In the genomic region with DNA sequence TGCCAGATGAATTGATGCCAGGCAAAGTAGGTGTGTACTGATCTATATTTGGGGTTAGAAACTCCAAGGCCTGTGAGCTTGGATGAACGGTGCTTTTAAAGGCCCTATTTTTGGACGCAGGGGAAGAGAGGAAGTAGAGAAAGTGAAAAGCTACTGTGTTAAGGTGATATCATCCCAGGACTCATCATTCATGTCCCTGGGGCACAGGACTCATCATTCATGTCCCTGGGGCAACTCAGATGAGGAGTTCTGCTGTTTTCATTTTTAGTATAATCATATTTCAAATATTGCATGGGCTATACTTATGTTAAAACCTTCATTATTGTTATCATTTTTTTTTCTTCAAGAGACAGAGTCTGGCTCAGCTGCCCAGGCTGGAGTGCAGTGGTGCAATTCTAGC, we compare ENCODE assay signal across 22 cellular contexts.
"Had no signal": no experiment of that assay in that cellular context is flagged by ENCODE, and none has a peak within 500 bp of the region (broad histone marks: within the 10 kb centered on the region; RNA-seq: fewer than 3 reads in every experiment).

No MANE protein-coding gene starts in this region.

- H3K9me3 Mint-ChIP-seq: dendritic cell treated with granulocyte-macrophage colony-stimulating factor and Interleukin-4, amounts not matched to agents 40 ng/mL and 50 ng/mL, for 4 days; nephron progenitor cell; stimulated activated naive B cell treated with anti-CD40 and anti-IgM and Interleukin-4, amounts not matched to agents 10 μg/mL and 1 μg/mL and 100 μg/mL, for 72 hours; stimulated activated naive CD8-positive, alpha-beta T cell treated with anti-CD3 and anti-CD28 coated beads, Interleukin-15, amount 100 ng/mL, for 72 hours had no signal

- H3K36me3 Mint-ChIP-seq: naive thymus-derived CD4-positive, alpha-beta T cell; stimulated activated naive B cell treated with anti-CD40 and anti-IgM and Interleukin-4, amounts not matched to agents 10 μg/mL and 1 μg/mL and 100 μg/mL, for 72 hours had no signal

- H3K36me3 ChIP-seq: neutrophil, tibial nerve, upper lobe of right lung, vagina had no signal

- H3K4me3 Mint-ChIP-seq: dendritic cell treated with granulocyte-macrophage colony-stimulating factor and Interleukin-4, amounts not matched to agents 40 ng/mL and 50 ng/mL, for 4 days; effector memory CD8-positive, alpha-beta T cell; naive thymus-derived CD4-positive, alpha-beta T cell; nephron progenitor cell; stimulated activated naive B cell treated with anti-CD40 and anti-IgM and Interleukin-4, amounts not matched to agents 10 μg/mL and 1 μg/mL and 100 μg/mL, for 72 hours; stimulated activated naive CD8-positive, alpha-beta T cell treated with anti-CD3 and anti-CD28 coated beads, Interleukin-15, amount 100 ng/mL, for 72 hours had no signal

- FAIRE-seq: islet of Langerhans had no signal

- H3K9me3 ChIP-seq: neutrophil, psoas muscle, testis, tibial nerve, upper lobe of right lung, vagina had no signal

- H3K4me3 ChIP-seq: psoas muscle, skin epidermis, testis, tibial nerve, upper lobe of right lung, vagina had no signal

- H3K27ac ChIP-seq: neutrophil, psoas muscle, skin epidermis, testis, tibial nerve, upper lobe of right lung, vagina had no signal

- H3K27me3 ChIP-seq: neutrophil, testis, tibial nerve, upper lobe of right lung, vagina had no signal

- H3K4me1 Mint-ChIP-seq: naive thymus-derived CD4-positive, alpha-beta T cell; nephron progenitor cell; stimulated activated naive B cell treated with anti-CD40 and anti-IgM and Interleukin-4, amounts not matched to agents 10 μg/mL and 1 μg/mL and 100 μg/mL, for 72 hours; stimulated activated naive CD8-positive, alpha-beta T cell treated with anti-CD3 and anti-CD28 coated beads, Interleukin-15, amount 100 ng/mL, for 72 hours had no signal

- DNase-seq: effector memory CD8-positive, alpha-beta T cell; foreskin melanocyte; head of caudate nucleus; hippocampal formation; kidney glomerular epithelial cell; naive thymus-derived CD4-positive, alpha-beta T cell; nephron progenitor cell; psoas muscle; retina; stimulated activated CD4-positive, alpha-beta T cell treated with anti-CD3 and anti-CD28 coated beads, Interleukin-2, amount 100 ng/mL, for 24 hours; stimulated activated CD4-positive, alpha-beta T cell treated with anti-CD3 and anti-CD28 coated beads, Interleukin-4, amount 100 ng/mL, for 4 hours; stimulated activated naive B cell treated with anti-CD40 and anti-IgM and Interleukin-4, amounts not matched to agents 10 μg/mL and 1 μg/mL and 100 μg/mL, for 72 hours; stimulated activated naive CD8-positive, alpha-beta T cell treated with anti-CD3 and anti-CD28 coated beads, Interleukin-15, amount 100 ng/mL, for 72 hours; testis; upper lobe of right lung had no signal

- ATAC-seq: effector memory CD8-positive, alpha-beta T cell; naive thymus-derived CD4-positive, alpha-beta T cell; psoas muscle; sciatic nerve; stimulated activated naive B cell treated with anti-CD40 and anti-IgM and Interleukin-4, amounts not matched to agents 10 μg/mL and 1 μg/mL and 100 μg/mL, for 72 hours; stimulated activated naive CD8-positive, alpha-beta T cell treated with anti-CD3 and anti-CD28 coated beads, Interleukin-15, amount 100 ng/mL, for 72 hours; upper lobe of right lung had no signal

- H3K4me1 ChIP-seq: psoas muscle, testis, upper lobe of right lung, vagina had no signal

- H3K27ac Mint-ChIP-seq: dendritic cell treated with granulocyte-macrophage colony-stimulating factor and Interleukin-4, amounts not matched to agents 40 ng/mL and 50 ng/mL, for 4 days; effector memory CD8-positive, alpha-beta T cell; naive thymus-derived CD4-positive, alpha-beta T cell; nephron progenitor cell; stimulated activated naive B cell treated with anti-CD40 and anti-IgM and Interleukin-4, amounts not matched to agents 10 μg/mL and 1 μg/mL and 100 μg/mL, for 72 hours; stimulated activated naive CD8-positive, alpha-beta T cell treated with anti-CD3 and anti-CD28 coated beads, Interleukin-15, amount 100 ng/mL, for 72 hours had no signal

- H3K27me3 Mint-ChIP-seq: dendritic cell treated with granulocyte-macrophage colony-stimulating factor and Interleukin-4, amounts not matched to agents 40 ng/mL and 50 ng/mL, for 4 days; effector memory CD8-positive, alpha-beta T cell; naive thymus-derived CD4-positive, alpha-beta T cell; stimulated activated naive B cell treated with anti-CD40 and anti-IgM and Interleukin-4, amounts not matched to agents 10 μg/mL and 1 μg/mL and 100 μg/mL, for 72 hours; stimulated activated naive CD8-positive, alpha-beta T cell treated with anti-CD3 and anti-CD28 coated beads, Interleukin-15, amount 100 ng/mL, for 72 hours had no signal
